Comparison of ENCODE assay signal across 8 cellular contexts in the genomic region with DNA sequence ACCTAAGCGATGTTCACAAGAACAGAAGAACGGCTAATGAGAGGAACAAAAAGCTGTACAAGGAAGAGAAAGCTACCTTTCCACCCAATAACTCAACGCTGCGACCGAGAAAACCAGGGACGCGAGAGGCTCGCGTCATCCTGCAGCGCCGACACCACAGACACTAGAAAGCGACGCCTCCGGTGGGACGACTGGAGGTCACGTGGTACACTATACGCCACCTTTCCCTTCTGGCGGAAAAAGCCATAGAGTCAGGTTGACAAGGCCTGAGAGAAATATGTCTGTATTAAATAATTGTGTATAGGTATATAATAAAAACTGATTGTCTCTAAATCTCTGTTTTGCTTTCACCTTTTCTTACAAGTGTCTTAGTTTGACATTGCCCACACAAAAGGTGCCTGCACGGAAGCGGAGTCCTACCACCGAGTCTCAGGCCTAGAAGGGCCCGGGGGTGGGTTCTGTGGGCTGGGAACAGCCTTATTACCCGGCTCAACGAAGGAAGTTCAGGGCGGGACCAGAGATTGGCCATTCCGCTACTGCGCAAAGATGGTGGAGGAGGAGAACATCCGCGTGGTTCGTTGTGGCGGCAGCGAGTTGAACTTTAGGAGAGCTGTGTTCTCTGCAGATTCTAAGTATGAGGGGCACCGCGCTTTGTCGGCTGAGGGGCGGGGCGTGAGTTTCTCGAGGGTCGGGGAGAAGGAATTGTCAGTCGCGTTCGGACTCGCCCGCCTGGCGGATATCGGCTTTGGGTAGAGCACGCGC. TPM values are rescaled to one million over a fixed set of nuclear protein-coding genes. Genes with fewer than 3 reads are reported as not detected.
A peak's percentile ranks its signal among the peaks of the same experiment; 100 is the strongest.
DNase-seq lines count a peak whose midpoint lies in the region; ATAC-seq, FAIRE-seq and TF ChIP-seq lines count a peak whose summit lies in the region.

A gene (plus strand): TSS at position 528 of the 762 bp plus-strand sequence. CDS start 19 bp downstream, at position 547.

- DNase-seq in NCI-H2107 treated with DMSO at 0.1 percent for 48 hours (lab: John Stamatoyannopoulos, UW; ENCODE audit: unreplicated experiment) = peak; percentile 94
- peak; percentile 75 for DNase-seq in iPS DF 19.7 (ENCODE audit: low read depth, low spot score)
- DNase-seq in sciatic nerve (ENCODE audit: low spot score) = peak; percentile 93

- peaks cover 0 to 2% (median 0%) of the 10 kb centered on the region in 5 experiments for H3K9me3 Mint-ChIP-seq in brain

- TF ChIP-seq CTCF in 22Rv1 (IDR thresholded peaks at IDR 0.05) (no peak), brain (conservative IDR thresholded peaks at IDR 0.05) (no peak)

- H3K27ac Mint-ChIP-seq in brain = peak within 1 kb of the TSS; percentile 98 to 100 (median 99)

- H3K27ac ChIP-seq in 22Rv1 = peak within 1 kb of the TSS; percentile 91

- H3K4me3 Mint-ChIP-seq in brain = peak within 1 kb of the TSS in 2 of 5 experiments; percentile 99 to 100

- H3K4me1 Mint-ChIP-seq in brain = peaks cover 18% of the 10 kb centered on the region

- peak; percentile 81 for ATAC-seq in GM18520 (IDR thresholded peaks at IDR 0.05; ENCODE audit: unreplicated experiment)
- ATAC-seq in HG03064 (IDR thresholded peaks at IDR 0.05; ENCODE audit: low read depth, unreplicated experiment) = peak; percentile 87
- peak; percentile 99 for ATAC-seq in sciatic nerve

- peak; percentile 92 for FAIRE-seq in TTC549 (lab: Jason Lieb, UNC)

- H3K27me3 Mint-ChIP-seq in brain = peaks cover 18% of the 10 kb centered on the region

- peaks cover 3% of the 10 kb centered on the region for H3K36me3 Mint-ChIP-seq in brain

- intact Hi-C loops in sciatic nerve (cut with DNase I) = no loop called here

RNA-seq across cellular contexts. Expression of the gene that starts here (rescaled TPM):
- 8.0 TPM for polyA plus RNA-seq in brain (ENCODE audit: insufficient read depth, low read depth, low replicate concordance)
- total RNA-seq in sciatic nerve = 31.5 TPM

Comparison
In these comparisons a context has a peak if more than half of its experiments do, and no peak if none do; other contexts are left out.
1. Peak in every context shown above with its lines: DNase-seq, ATAC-seq and H3K27ac ChIP-seq.